ENCODE assay signal across 26 cellular contexts in genomic region chr13:80690208-80690607, GRCh38.
"Had no signal": no experiment of that assay in that cellular context is flagged by ENCODE, and none has a peak within 500 bp of the region (broad histone marks: within the 10 kb centered on the region; RNA-seq: fewer than 3 reads in every experiment).

No MANE protein-coding gene starts in this region.

- ATAC-seq: natural killer cell; pancreas; right cardiac atrium; sciatic nerve; stimulated activated effector memory CD8-positive, alpha-beta T cell treated with anti-CD3 and anti-CD28 coated beads, Interleukin-12 subunit alpha, Interleukin-12 subunit beta, amount 100 ng/mL, for 72 hours; upper lobe of right lung had no signal

- H3K36me3 ChIP-seq: pancreas, prostate gland, suprapubic skin, thoracic aorta, tibial artery, upper lobe of right lung, uterus had no signal

- H3K27ac ChIP-seq: hepatocyte, left ventricle myocardium inferior, pancreas, prostate gland, skin epidermis, suprapubic skin, thoracic aorta, tibial artery, upper lobe of right lung, uterus had no signal

- DNase-seq: islet precursor cell; left ventricle myocardium inferior; mesendoderm; naive B cell; natural killer cell; nucleus accumbens; pancreas; posterior cingulate gyrus; retina; right cardiac atrium; stimulated activated CD4-positive, alpha-beta T cell treated with anti-CD3 and anti-CD28 coated beads, Interleukin-4, amount 100 ng/mL, for 24 hours; stimulated activated naive CD4-positive, alpha-beta T cell; tibial artery; trophoblast cell; upper lobe of right lung; uterus had no signal

- H3K4me3 ChIP-seq: hepatocyte, left ventricle myocardium inferior, lung, pancreas, prostate gland, skin epidermis, suprapubic skin, thoracic aorta, tibial artery, upper lobe of right lung, uterus had no signal

- H3K4me1 Mint-ChIP-seq: mesothelial cell of epicardium; natural killer cell; stimulated activated effector memory CD8-positive, alpha-beta T cell treated with anti-CD3 and anti-CD28 coated beads, Interleukin-12 subunit alpha, Interleukin-12 subunit beta, amount 100 ng/mL, for 72 hours had no signal

- H3K27ac Mint-ChIP-seq: mesothelial cell of epicardium; natural killer cell; stimulated activated effector memory CD8-positive, alpha-beta T cell treated with anti-CD3 and anti-CD28 coated beads, Interleukin-12 subunit alpha, Interleukin-12 subunit beta, amount 100 ng/mL, for 72 hours; stimulated activated naive CD8-positive, alpha-beta T cell treated with anti-CD3 and anti-CD28 coated beads, Interleukin-15, Interleukin-2, amounts not matched to agents 100 ng/mL and 50 ng/mL, for 24 hours had no signal

- H3K27me3 Mint-ChIP-seq: naive B cell; stimulated activated naive CD8-positive, alpha-beta T cell treated with anti-CD3 and anti-CD28 coated beads, Interleukin-15, Interleukin-2, amounts not matched to agents 100 ng/mL and 50 ng/mL, for 24 hours had no signal

- H3K27me3 ChIP-seq: hepatocyte, pancreas, suprapubic skin, tibial artery, upper lobe of right lung, uterus had no signal

- H3K4me1 ChIP-seq: left ventricle myocardium inferior, pancreas, prostate gland, suprapubic skin, tibial artery, upper lobe of right lung, uterus had no signal

- H3K4me3 Mint-ChIP-seq: mesothelial cell of epicardium; natural killer cell; stimulated activated effector memory CD8-positive, alpha-beta T cell treated with anti-CD3 and anti-CD28 coated beads, Interleukin-12 subunit alpha, Interleukin-12 subunit beta, amount 100 ng/mL, for 72 hours; stimulated activated naive CD8-positive, alpha-beta T cell treated with anti-CD3 and anti-CD28 coated beads, Interleukin-15, Interleukin-2, amounts not matched to agents 100 ng/mL and 50 ng/mL, for 24 hours had no signal

- H3K36me3 Mint-ChIP-seq: stimulated activated effector memory CD8-positive, alpha-beta T cell treated with anti-CD3 and anti-CD28 coated beads, Interleukin-12 subunit alpha, Interleukin-12 subunit beta, amount 100 ng/mL, for 72 hours had no signal

- H3K9me3 ChIP-seq: pancreas, prostate gland, upper lobe of right lung, uterus had no signal
